ENCODE assay signal across 26 cellular contexts in the genomic region with DNA sequence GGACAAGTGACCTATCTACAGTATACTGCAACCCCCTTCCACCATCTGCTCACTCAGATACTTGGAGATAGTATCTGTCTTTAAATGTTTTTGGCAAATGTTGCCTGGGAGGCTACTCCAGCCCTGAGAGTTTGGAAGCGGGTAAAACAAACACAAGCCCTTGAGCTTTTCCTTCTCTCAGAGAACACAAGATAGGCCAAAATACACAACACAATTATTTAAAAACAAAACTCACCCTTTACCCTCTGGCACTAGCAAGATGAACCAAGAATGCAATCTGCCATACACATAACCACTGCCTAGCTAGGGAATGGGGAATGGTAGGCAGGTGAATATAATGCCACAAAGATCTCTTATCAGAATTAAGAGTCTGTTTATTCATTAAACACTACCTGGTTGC.
"Had no signal": no experiment of that assay in that cellular context is flagged by ENCODE, and none has a peak within 500 bp of the region (broad histone marks: within the 10 kb centered on the region; RNA-seq: fewer than 3 reads in every experiment).

No MANE protein-coding gene starts in this region.

- DNase-seq: hypothalamus; immature natural killer cell; kidney; left colon; left ventricle myocardium inferior; mucosa of descending colon; naive thymus-derived CD4-positive, alpha-beta T cell; ovary; stimulated activated CD4-positive, alpha-beta T cell treated with anti-CD3 and anti-CD28 coated beads, Interleukin-12 subunit alpha, Interleukin-12 subunit beta, amount 100 ng/mL, for 4 hours; stimulated activated CD4-positive, alpha-beta T cell treated with anti-CD3 and anti-CD28 coated beads, Interleukin-15, amount 100 ng/mL, for 24 hours; stimulated activated CD4-positive, alpha-beta T cell treated with anti-CD3 and anti-CD28 coated beads, Interleukin-2, amount 100 ng/mL, for 24 hours; stimulated activated CD4-positive, alpha-beta T cell treated with anti-CD3 and anti-CD28 coated beads, Interleukin-4, amount 100 ng/mL, for 1 hour; stimulated activated naive B cell treated with anti-CD40 and anti-IgM and Interleukin-4, amounts not matched to agents 10 μg/mL and 1 μg/mL and 100 μg/mL, for 72 hours; stimulated activated naive CD8-positive, alpha-beta T cell treated with anti-CD3 and anti-CD28 coated beads, Interleukin-15, Interleukin-2, amounts not matched to agents 100 U/mL and 50 U/mL, for 24 hours; stomach; testis; thyroid gland; transverse colon; upper lobe of left lung had no signal

- H3K36me3 ChIP-seq: left ventricle myocardium inferior, ovary, right atrium auricular region, stomach, thyroid gland, transverse colon, upper lobe of left lung, vagina had no signal

- H3K4me1 ChIP-seq: left ventricle myocardium inferior, right atrium auricular region, stomach, testis, thyroid gland, transverse colon, upper lobe of left lung, vagina had no signal

- H3K9me3 ChIP-seq: left ventricle myocardium inferior, mucosa of descending colon, ovary, right atrium auricular region, stomach, testis, thyroid gland, transverse colon, upper lobe of left lung, vagina had no signal

- ATAC-seq: left colon; mucosa of descending colon; naive thymus-derived CD4-positive, alpha-beta T cell; natural killer cell treated with Interleukin-12 subunit alpha and Interleukin-12 subunit beta and Interleukin-15 and Interleukin-18, amount 100 ng/mL, for 72 hours; sciatic nerve; stimulated activated naive B cell treated with anti-CD40 and anti-IgM and Interleukin-4, amounts not matched to agents 10 μg/mL and 1 μg/mL and 100 μg/mL, for 72 hours; stimulated activated naive CD8-positive, alpha-beta T cell treated with anti-CD3 and anti-CD28 coated beads, Interleukin-15, Interleukin-2, amounts not matched to agents 100 U/mL and 50 U/mL, for 24 hours had no signal

- H3K27ac ChIP-seq: left ventricle myocardium inferior, ovary, right atrium auricular region, skin epidermis, stomach, testis, thyroid gland, transverse colon, upper lobe of left lung, vagina had no signal

- H3K4me3 ChIP-seq: left ventricle myocardium inferior, lung, mucosa of descending colon, ovary, right atrium auricular region, skin epidermis, stomach, testis, thyroid gland, transverse colon, upper lobe of left lung, vagina had no signal

- FAIRE-seq: islet of Langerhans, kidney had no signal

- H3K27me3 ChIP-seq: ovary, right atrium auricular region, stomach, testis, thyroid gland, transverse colon, upper lobe of left lung, vagina had no signal
